ENCODE assay signal across 30 cellular contexts in genomic region chr5:100609594-100609993, GRCh38.
"Had no signal": no experiment of that assay in that cellular context is flagged by ENCODE, and none has a peak within 500 bp of the region (broad histone marks: within the 10 kb centered on the region; RNA-seq: fewer than 3 reads in every experiment).

No MANE protein-coding gene starts in this region.

- H3K36me3 Mint-ChIP-seq: immature natural killer cell; naive thymus-derived CD8-positive, alpha-beta T cell; stimulated activated naive B cell treated with anti-CD40 and anti-IgM and Interleukin-4, amounts not matched to agents 10 μg/mL and 1 μg/mL and 100 μg/mL, for 72 hours had no signal

- ATAC-seq: left colon; left lung; lower lobe of right lung; naive thymus-derived CD8-positive, alpha-beta T cell; pancreas; right cardiac atrium; sciatic nerve; stimulated activated naive B cell treated with anti-CD40 and anti-IgM and Interleukin-4, amounts not matched to agents 10 μg/mL and 1 μg/mL and 100 μg/mL, for 72 hours; stimulated activated naive CD8-positive, alpha-beta T cell treated with anti-CD3 and anti-CD28 coated beads, Interleukin-15, Interleukin-2, amounts not matched to agents 100 U/mL and 50 U/mL, for 24 hours had no signal

- H3K27ac Mint-ChIP-seq: immature natural killer cell; naive thymus-derived CD8-positive, alpha-beta T cell; nephron; stimulated activated naive B cell treated with anti-CD40 and anti-IgM and Interleukin-4, amounts not matched to agents 10 μg/mL and 1 μg/mL and 100 μg/mL, for 72 hours had no signal

- H3K4me3 ChIP-seq: left lung, lower lobe of right lung, pancreas, prostate gland, skin epidermis, stomach, testis, thyroid gland, transverse colon, upper lobe of left lung, vagina had no signal

- H3K9me3 Mint-ChIP-seq: immature natural killer cell; naive thymus-derived CD8-positive, alpha-beta T cell; stimulated activated naive B cell treated with anti-CD40 and anti-IgM and Interleukin-4, amounts not matched to agents 10 μg/mL and 1 μg/mL and 100 μg/mL, for 72 hours had no signal

- H3K4me3 Mint-ChIP-seq: immature natural killer cell; naive thymus-derived CD8-positive, alpha-beta T cell; nephron; neural crest cell; stimulated activated naive B cell treated with anti-CD40 and anti-IgM and Interleukin-4, amounts not matched to agents 10 μg/mL and 1 μg/mL and 100 μg/mL, for 72 hours had no signal

- DNase-seq: immature natural killer cell; kidney; left colon; left lung; lower lobe of right lung; mammary epithelial cell; mesenchymal stem cell; naive thymus-derived CD8-positive, alpha-beta T cell; nucleus accumbens; pancreas; posterior cingulate gyrus; retina; right cardiac atrium; stimulated activated CD4-positive, alpha-beta T cell treated with anti-CD3 and anti-CD28 coated beads, Interleukin-12 subunit alpha, Interleukin-12 subunit beta, amount 100 ng/mL, for 4 hours; stimulated activated CD4-positive, alpha-beta T cell treated with anti-CD3 and anti-CD28 coated beads, Interleukin-15, amount 100 ng/mL, for 24 hours; stimulated activated CD4-positive, alpha-beta T cell treated with anti-CD3 and anti-CD28 coated beads, Interleukin-2, amount 100 ng/mL, for 24 hours; stimulated activated CD4-positive, alpha-beta T cell treated with anti-CD3 and anti-CD28 coated beads, Interleukin-4, amount 100 ng/mL, for 1 hour; stimulated activated naive B cell treated with anti-CD40 and anti-IgM and Interleukin-4, amounts not matched to agents 10 μg/mL and 1 μg/mL and 100 μg/mL, for 72 hours; stimulated activated naive CD8-positive, alpha-beta T cell treated with anti-CD3 and anti-CD28 coated beads, Interleukin-15, Interleukin-2, amounts not matched to agents 100 U/mL and 50 U/mL, for 24 hours; stomach; testis; thyroid gland; transverse colon; upper lobe of left lung had no signal

- H3K4me1 Mint-ChIP-seq: immature natural killer cell; naive thymus-derived CD8-positive, alpha-beta T cell; nephron; neural crest cell had no signal
